9 cellular contexts compared by ENCODE assay signal in the genomic region with DNA sequence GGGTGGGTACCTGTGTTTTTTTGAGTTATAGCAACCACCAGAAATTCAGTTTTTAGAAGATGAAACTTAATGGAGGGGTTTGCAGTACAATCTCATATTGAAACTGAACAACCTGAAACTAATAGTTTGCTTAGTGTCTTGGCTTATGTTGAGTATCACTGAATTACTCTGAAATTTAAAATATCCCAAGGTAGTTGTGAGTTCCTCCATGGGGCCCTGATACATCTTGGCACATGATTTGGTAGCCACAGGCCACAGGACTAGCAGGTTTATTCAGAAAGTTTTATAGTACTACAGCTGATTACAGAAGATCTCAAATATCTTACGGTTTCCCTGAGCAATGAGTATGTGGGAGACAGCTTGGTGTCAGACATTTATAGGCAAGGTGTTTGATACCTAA. TPM values are rescaled to one million over a fixed set of nuclear protein-coding genes. Genes with fewer than 3 reads are reported as not detected.
DNase-seq lines count a peak whose midpoint lies in the region; ATAC-seq and TF ChIP-seq lines count a peak whose summit lies in the region.
"Had no signal": no experiment of that assay in that cellular context is flagged by ENCODE, and none has a peak within 500 bp of the region (broad histone marks: within the 10 kb centered on the region; RNA-seq: fewer than 3 reads in every experiment).

No MANE protein-coding gene starts in this region.

- CTCF ChIA-PET in activated CD8-positive, alpha-beta T cell treated with anti-CD3 and anti-CD28 coated beads for 36 hours (lab: Charles Lee), result interaction anchor here (0.6 to 1.3 kb wide), 4 partner anchors 9 to 415 kb away, joined by 3 to 4 read pairs (median 4); no protein-coding TSS in a partner anchor
- CTCF ChIA-PET in activated CD8-positive, alpha-beta T cell treated with anti-CD3 and anti-CD28 coated beads, Interleukin-2, amount 10 ng/mL, durations not matched to agents 7 days and 5 days (lab: Charles Lee), result interaction anchor here (0.8 to 2.3 kb wide), 3 partner anchors 9 to 46 kb away, joined by 3 to 8 read pairs (median 6); no protein-coding TSS in a partner anchor
- CTCF ChIA-PET in activated B cell treated with CpG ODN at 0.5 μM for 24 hours (lab: Charles Lee), result interaction anchor here (1.6 kb wide), 1 partner anchor 41 kb away, joined by 3 read pairs; no protein-coding TSS in a partner anchor

- DNase-seq in activated CD8-positive, alpha-beta T cell treated with anti-CD3 and anti-CD28 coated beads for 36 hours, result peak; percentile 57
- DNase-seq in activated CD8-positive, alpha-beta T cell treated with anti-CD3 and anti-CD28 coated beads, Interleukin-2, amount 10 ng/mL, durations not matched to agents 7 days and 5 days, result no peak
- DNase-seq in activated B cell treated with CpG ODN at 0.5 μM for 24 hours, result no peak
- DNase-seq in stimulated activated CD8-positive, alpha-beta memory T cell treated with anti-CD3 and anti-CD28 coated beads, Interleukin-4, amount 100 ng/mL, for 48 hours, result peak; percentile 25
- no peak for DNase-seq in NCI-H1417 (lab: John Stamatoyannopoulos, UW)
- no peak for DNase-seq in adrenal gland
- no peak for DNase-seq in COR-L47 (lab: John Stamatoyannopoulos, UW)
- DNase-seq: ACHN had no signal

- peaks cover 0 to 13% of the 10 kb centered on the region in 2 donors for H3K36me3 ChIP-seq in adrenal gland (replicated peaks in 1 of 2)

- peaks cover 19 to 69% of the 10 kb centered on the region in 2 donors for H3K4me1 ChIP-seq in adrenal gland (replicated peaks in 1 of 2)

- ATAC-seq in activated CD8-positive, alpha-beta T cell treated with anti-CD3 and anti-CD28 coated beads for 36 hours, result peak; percentile 78
- no peak for ATAC-seq in activated CD8-positive, alpha-beta T cell treated with anti-CD3 and anti-CD28 coated beads, Interleukin-2, amount 10 ng/mL, durations not matched to agents 7 days and 5 days
- ATAC-seq in HG02763 (IDR thresholded peaks at IDR 0.05; ENCODE audit: unreplicated experiment) (peak; percentile 47), activated B cell treated with CpG ODN at 0.5 μM for 24 hours (ENCODE audit: low read depth) (no peak)

- WGBS in adrenal gland, 4 donors, result 81 to 97% (median 88%) methylated on average over 1 of the region's 1 CpG

- H3K9me3 ChIP-seq in adrenal gland (replicated peaks in 1 of 3), result no peaks in the 10 kb centered on the region

- TF ChIP-seq CTCF in activated CD8-positive, alpha-beta T cell treated with anti-CD3 and anti-CD28 coated beads for 36 hours (IDR thresholded peaks at IDR 0.05), result no peak
- TF ChIP-seq CTCF in activated B cell treated with CpG ODN at 0.5 μM for 24 hours (IDR thresholded peaks at IDR 0.05) (no peak), adrenal gland (IDR thresholded peaks at IDR 0.05) (no peak)

- peak overlapping the region; percentile 75 for H3K27ac Mint-ChIP-seq in activated CD8-positive, alpha-beta T cell treated with anti-CD3 and anti-CD28 coated beads for 36 hours
- H3K27ac Mint-ChIP-seq in activated CD8-positive, alpha-beta T cell treated with anti-CD3 and anti-CD28 coated beads, Interleukin-2, amount 10 ng/mL, durations not matched to agents 7 days and 5 days, result no peak overlapping the region
- peak overlapping the region; percentile 42 for H3K27ac Mint-ChIP-seq in activated B cell treated with CpG ODN at 0.5 μM for 24 hours

- TF ChIP-seq POLR2A in adrenal gland (IDR thresholded peaks at IDR 0.05), result no peak

- H3K36me3 Mint-ChIP-seq in activated CD8-positive, alpha-beta T cell treated with anti-CD3 and anti-CD28 coated beads for 36 hours (ENCODE audit: low read depth), result peaks cover 64% of the 10 kb centered on the region
- peaks cover 46% of the 10 kb centered on the region for H3K36me3 Mint-ChIP-seq in activated CD8-positive, alpha-beta T cell treated with anti-CD3 and anti-CD28 coated beads, Interleukin-2, amount 10 ng/mL, durations not matched to agents 7 days and 5 days (ENCODE audit: low read depth)
- peaks cover 49% of the 10 kb centered on the region for H3K36me3 Mint-ChIP-seq in activated B cell treated with CpG ODN at 0.5 μM for 24 hours (ENCODE audit: low read depth)

- H3K4me3 ChIP-seq in adrenal gland, result no peak overlapping the region

- H3K4me1 Mint-ChIP-seq in activated CD8-positive, alpha-beta T cell treated with anti-CD3 and anti-CD28 coated beads for 36 hours (ENCODE audit: low read depth), result peaks cover 69% of the 10 kb centered on the region
- peaks cover 67% of the 10 kb centered on the region for H3K4me1 Mint-ChIP-seq in activated CD8-positive, alpha-beta T cell treated with anti-CD3 and anti-CD28 coated beads, Interleukin-2, amount 10 ng/mL, durations not matched to agents 7 days and 5 days (ENCODE audit: low read depth)
- H3K4me1 Mint-ChIP-seq in activated B cell treated with CpG ODN at 0.5 μM for 24 hours, result peaks cover 53% of the 10 kb centered on the region

- POLR2A ChIA-PET in activated CD8-positive, alpha-beta T cell treated with anti-CD3 and anti-CD28 coated beads for 36 hours (lab: Charles Lee), result interaction anchor here (1.4 to 11.1 kb wide), 7 partner anchors 9 to 48 kb away, joined by 6 to 74 read pairs (median 10); partner anchors contain the start of genes ATP5F1B, BAZ2A, NACA and PTGES3
- POLR2A ChIA-PET in activated CD8-positive, alpha-beta T cell treated with anti-CD3 and anti-CD28 coated beads, Interleukin-2, amount 10 ng/mL, durations not matched to agents 7 days and 5 days (lab: Charles Lee), result no interaction called here
- POLR2A ChIA-PET in activated B cell treated with CpG ODN at 0.5 μM for 24 hours (lab: Charles Lee), result interaction anchor here (0.5 to 3.4 kb wide), 4 partner anchors 10 to 299 kb away, joined by 3 to 19 read pairs (median 3); partner anchors contain the start of genes NACA and PTGES3

- intact Hi-C loops in activated CD8-positive, alpha-beta T cell treated with anti-CD3 and anti-CD28 coated beads for 36 hours (cut with micrococcal nuclease), result no loop called here
- intact Hi-C loops in activated B cell treated with CpG ODN at 0.5 μM for 24 hours (cut with micrococcal nuclease) (no loop called here), adrenal gland (cut with DNase I) (no loop called here)

- no peak overlapping the region for H3K27ac ChIP-seq in adrenal gland

- H3K4me3 Mint-ChIP-seq in activated CD8-positive, alpha-beta T cell treated with anti-CD3 and anti-CD28 coated beads for 36 hours, result peak overlapping the region; percentile 32
- no peak overlapping the region for H3K4me3 Mint-ChIP-seq in activated CD8-positive, alpha-beta T cell treated with anti-CD3 and anti-CD28 coated beads, Interleukin-2, amount 10 ng/mL, durations not matched to agents 7 days and 5 days
- H3K4me3 Mint-ChIP-seq in activated B cell treated with CpG ODN at 0.5 μM for 24 hours, result no peak overlapping the region

- no peaks in the 10 kb centered on the region for H3K27me3 ChIP-seq in adrenal gland

- no peaks in the 10 kb centered on the region for H3K9me3 Mint-ChIP-seq in activated CD8-positive, alpha-beta T cell treated with anti-CD3 and anti-CD28 coated beads for 36 hours
- no peaks in the 10 kb centered on the region for H3K9me3 Mint-ChIP-seq in activated CD8-positive, alpha-beta T cell treated with anti-CD3 and anti-CD28 coated beads, Interleukin-2, amount 10 ng/mL, durations not matched to agents 7 days and 5 days (ENCODE audit: insufficient read depth)
- H3K9me3 Mint-ChIP-seq in activated B cell treated with CpG ODN at 0.5 μM for 24 hours, result no peaks in the 10 kb centered on the region

- H3K27me3 Mint-ChIP-seq in activated CD8-positive, alpha-beta T cell treated with anti-CD3 and anti-CD28 coated beads for 36 hours, result no peaks in the 10 kb centered on the region
- no peaks in the 10 kb centered on the region for H3K27me3 Mint-ChIP-seq in activated CD8-positive, alpha-beta T cell treated with anti-CD3 and anti-CD28 coated beads, Interleukin-2, amount 10 ng/mL, durations not matched to agents 7 days and 5 days (ENCODE audit: low read depth)
- no peaks in the 10 kb centered on the region for H3K27me3 Mint-ChIP-seq in activated B cell treated with CpG ODN at 0.5 μM for 24 hours

RNA-seq across cellular contexts. Expression of gene PTGES3, which starts 10.4 kb away (rescaled TPM):
- total RNA-seq in activated CD8-positive, alpha-beta T cell treated with anti-CD3 and anti-CD28 coated beads for 36 hours, result 100 to 1,000 TPM; 381 to 406 TPM
- 100 to 1,000 TPM; 273 to 290 TPM for total RNA-seq in activated CD8-positive, alpha-beta T cell treated with anti-CD3 and anti-CD28 coated beads, Interleukin-2, amount 10 ng/mL, durations not matched to agents 7 days and 5 days
- total RNA-seq in activated B cell treated with CpG ODN at 0.5 μM for 24 hours (183 and 185 TPM in 2 replicates), adrenal gland (100 to 1,000 TPM in 4 of 8 donors, 10 to 100 TPM in 4; 47.3 to 171 (median 115) TPM)
- 100 to 1,000 TPM in 1 of 3 donors, 10 to 100 TPM in 2; 49.1 to 296 (median 68.1) TPM for polyA plus RNA-seq in adrenal gland

RNA-seq across cellular contexts. Expression of gene ATP5F1B, which starts 31.9 kb away (rescaled TPM):
- total RNA-seq in activated CD8-positive, alpha-beta T cell treated with anti-CD3 and anti-CD28 coated beads for 36 hours, result 100 to 1,000 TPM; 859 to 869 TPM
- total RNA-seq in activated CD8-positive, alpha-beta T cell treated with anti-CD3 and anti-CD28 coated beads, Interleukin-2, amount 10 ng/mL, durations not matched to agents 7 days and 5 days, result 100 to 1,000 TPM; 669 to 680 TPM
- total RNA-seq in activated B cell treated with CpG ODN at 0.5 μM for 24 hours (499 and 503 TPM in 2 replicates), adrenal gland (1,000 to 10,000 TPM in 1 of 8 donors, 100 to 1,000 TPM in 7; 512 to 1,073 (median 754) TPM)
- 1,000 to 10,000 TPM in 1 of 3 donors, 100 to 1,000 TPM in 2; 306 to 1,296 (median 573) TPM for polyA plus RNA-seq in adrenal gland

RNA-seq across cellular contexts. Expression of gene NACA, which starts 47.4 kb away (rescaled TPM):
- total RNA-seq in activated CD8-positive, alpha-beta T cell treated with anti-CD3 and anti-CD28 coated beads for 36 hours, result 1,000 to 10,000 TPM; 1,203 to 1,221 TPM
- 100 to 1,000 TPM; 793 to 820 TPM for total RNA-seq in activated CD8-positive, alpha-beta T cell treated with anti-CD3 and anti-CD28 coated beads, Interleukin-2, amount 10 ng/mL, durations not matched to agents 7 days and 5 days
- total RNA-seq in activated B cell treated with CpG ODN at 0.5 μM for 24 hours (1,104 and 1,342 TPM in 2 replicates), adrenal gland (1,000 to 10,000 TPM in 4 of 8 donors, 100 to 1,000 TPM in 4; 757 to 1,414 (median 1,036) TPM)
- polyA plus RNA-seq in adrenal gland, result 1,000 to 10,000 TPM; 1,445 to 1,809 (median 1,599) TPM

RNA-seq across cellular contexts. Expression of gene BAZ2A, which starts 47.6 kb away (rescaled TPM):
- total RNA-seq in activated CD8-positive, alpha-beta T cell treated with anti-CD3 and anti-CD28 coated beads for 36 hours, result 10 to 100 TPM; 80.1 to 89.3 TPM
- total RNA-seq in activated CD8-positive, alpha-beta T cell treated with anti-CD3 and anti-CD28 coated beads, Interleukin-2, amount 10 ng/mL, durations not matched to agents 7 days and 5 days, result 10 to 100 TPM; 92.2 to 96.0 TPM
- total RNA-seq in activated B cell treated with CpG ODN at 0.5 μM for 24 hours (153 and 192 TPM in 2 replicates), adrenal gland (10 to 100 TPM; 31.4 to 96.0 (median 80.0) TPM)
- 100 to 1,000 TPM in 1 of 3 donors, 10 to 100 TPM in 2; 21.9 to 115 (median 65.2) TPM for polyA plus RNA-seq in adrenal gland

Comparison
In these comparisons a context has a peak if more than half of its experiments do, and no peak if none do; other contexts are left out.
1. ATAC-seq: peak in activated CD8-positive, alpha-beta T cell treated with anti-CD3 and anti-CD28 coated beads for 36 hours (single experiment) and HG02763 (single experiment); none in activated CD8-positive, alpha-beta T cell treated with anti-CD3 and anti-CD28 coated beads, Interleukin-2, amount 10 ng/mL, durations not matched to agents 7 days and 5 days (single experiment) and activated B cell treated with CpG ODN at 0.5 μM for 24 hours (single experiment).
2. DNase-seq: peak in activated CD8-positive, alpha-beta T cell treated with anti-CD3 and anti-CD28 coated beads for 36 hours (single experiment) and stimulated activated CD8-positive, alpha-beta memory T cell treated with anti-CD3 and anti-CD28 coated beads, Interleukin-4, amount 100 ng/mL, for 48 hours (single experiment); none in activated CD8-positive, alpha-beta T cell treated with anti-CD3 and anti-CD28 coated beads, Interleukin-2, amount 10 ng/mL, durations not matched to agents 7 days and 5 days (single experiment), activated B cell treated with CpG ODN at 0.5 μM for 24 hours (single experiment), NCI-H1417 (0 of 3), adrenal gland (0 of 7) and COR-L47 (single experiment).